23 cellular contexts compared by ENCODE assay signal in genomic region chr2:102386867-102387541, GRCh38. TPM values are rescaled to one million over a fixed set of nuclear protein-coding genes. Genes with fewer than 3 reads are reported as not detected.
"Had no signal": no experiment of that assay in that cellular context is flagged by ENCODE, and none has a peak within 500 bp of the region (broad histone marks: within the 10 kb centered on the region; RNA-seq: fewer than 3 reads in every experiment).

No MANE protein-coding gene starts in this region.

- H3K27ac Mint-ChIP-seq: activated CD4-positive, alpha-beta memory T cell treated with anti-CD3 and anti-CD28 coated beads, Interleukin-2, amount 10 ng/mL, durations not matched to agents 7 days and 5 days; endodermal cell had no signal

- H3K4me1 Mint-ChIP-seq: endodermal cell had no signal

- H3K27me3 Mint-ChIP-seq: activated CD4-positive, alpha-beta memory T cell treated with anti-CD3 and anti-CD28 coated beads, Interleukin-2, amount 10 ng/mL, durations not matched to agents 7 days and 5 days; naive thymus-derived CD8-positive, alpha-beta T cell had no signal

- ATAC-seq: foreskin keratinocyte; naive thymus-derived CD8-positive, alpha-beta T cell had no signal

- DNase-seq: activated CD4-positive, alpha-beta memory T cell treated with anti-CD3 and anti-CD28 coated beads, Interleukin-2, amount 10 ng/mL, durations not matched to agents 7 days and 5 days; activated CD4-positive, alpha-beta T cell treated with anti-CD3 and anti-CD28 coated beads for 48 hours; activated CD4-positive, CD25-positive, alpha-beta regulatory T cell; activated naive CD4-positive, alpha-beta T cell treated with anti-CD3 and anti-CD28 coated beads, Interleukin-2, amount 50 U/mL, for 16 hours; activated T-cell treated with anti-CD3 and anti-CD28 coated beads, Interleukin-2, amount 50 U/mL, for 1 hour; aorta; brain microvascular endothelial cell; central memory CD4-positive, alpha-beta T cell; colonic mucosa; endodermal cell; foreskin keratinocyte; glutamatergic neuron; hypothalamus; islet precursor cell; lower lobe of right lung; naive thymus-derived CD8-positive, alpha-beta T cell; posterior cingulate gyrus; spleen; stimulated activated naive CD4-positive, alpha-beta T cell treated with Interleukin-2 at 50 U/mL for 16 hours; T1000; uterus had no signal

- H3K4me3 Mint-ChIP-seq: activated CD4-positive, alpha-beta memory T cell treated with anti-CD3 and anti-CD28 coated beads, Interleukin-2, amount 10 ng/mL, durations not matched to agents 7 days and 5 days; endodermal cell; naive thymus-derived CD8-positive, alpha-beta T cell had no signal

RNA-seq across cellular contexts. Expression of gene IL18RAP, which starts 36.0 kb away (rescaled TPM):
- total RNA-seq: fibroblast of lung, foreskin keratinocyte, renal cortical epithelial cell had no signal
